In genomic region chr10:46228076-46229071, GRCh38 we compare ENCODE assay signal across 9 cellular contexts. TPM values are rescaled to one million over a fixed set of nuclear protein-coding genes. Genes with fewer than 3 reads are reported as not detected.
DNase-seq lines count a peak whose midpoint lies in the region; ATAC-seq lines count a peak whose summit lies in the region.
"Had no signal": no experiment of that assay in that cellular context is flagged by ENCODE, and none has a peak within 500 bp of the region (broad histone marks: within the 10 kb centered on the region; RNA-seq: fewer than 3 reads in every experiment).

No MANE protein-coding gene starts in this region.

- DNase-seq in Caki2 (ENCODE audit: low read depth) (peak; percentile 52), NAMALWA (ENCODE audit: low spot score) (peak; percentile 81), kidney glomerular epithelial cell (lab: John Stamatoyannopoulos, UW) (peak; percentile 88)
- peak; percentile 56 for DNase-seq in activated CD4-positive, CD25-positive, alpha-beta regulatory T cell treated with anti-CD3 and anti-CD28 coated beads, Interleukin-2, amount 50 U/mL, for 72 hours
- peak; percentile 30 to 41 for DNase-seq in central memory CD8-positive, alpha-beta T cell (ENCODE audit: low spot score in 2 of 2)
- peak; percentile 46 to 49 for DNase-seq in stimulated activated CD4-positive, alpha-beta T cell treated with anti-CD3 and anti-CD28 coated beads, Interleukin-1b, Interleukin-23, amount 100 ng/mL, for 4 hours (ENCODE audit: low read depth in 2 of 2)

- H3K27me3 Mint-ChIP-seq in central memory CD8-positive, alpha-beta T cell = no peaks in the 10 kb centered on the region
- H3K27me3 Mint-ChIP-seq: activated naive CD8-positive, alpha-beta T cell had no signal

- H3K36me3 Mint-ChIP-seq in central memory CD8-positive, alpha-beta T cell (ENCODE audit: insufficient read depth) = peaks cover 8% of the 10 kb centered on the region

- H3K4me3 Mint-ChIP-seq in central memory CD8-positive, alpha-beta T cell = no peak overlapping the region
- H3K4me3 Mint-ChIP-seq: activated naive CD8-positive, alpha-beta T cell had no signal

- ATAC-seq in GM21529 (IDR thresholded peaks at IDR 0.05; ENCODE audit: unreplicated experiment) = peak; percentile 45
- ATAC-seq in central memory CD8-positive, alpha-beta T cell (replicated peaks; ENCODE audit: extremely low read depth, poor library complexity, severe bottlenecking) = peak; percentile 62
- ATAC-seq in HG03139 (IDR thresholded peaks at IDR 0.05; ENCODE audit: unreplicated experiment) = no peak

- no peak overlapping the region for H3K27ac Mint-ChIP-seq in central memory CD8-positive, alpha-beta T cell (ENCODE audit: low read depth)
- H3K27ac Mint-ChIP-seq: activated naive CD8-positive, alpha-beta T cell had no signal

- no peaks in the 10 kb centered on the region for H3K9me3 Mint-ChIP-seq in central memory CD8-positive, alpha-beta T cell

- in situ Hi-C loops in Caki2 (cut with HindIII; ENCODE audit: low pct_unique_long_range_greater_than_20kb, low sequenced_read_pairs) = no loop called here

- peaks cover 13% of the 10 kb centered on the region for H3K4me1 Mint-ChIP-seq in central memory CD8-positive, alpha-beta T cell

RNA-seq across cellular contexts. Expression of gene ANTXRL, which starts 58.4 kb away (rescaled TPM):
- not detected in 2 replicates for total RNA-seq in Caki2 (2014; rRNA removed; shearing (Covaris generic); ENCODE audit: low replicate concordance)

Comparison
In these comparisons a context has a peak if more than half of its experiments do, and no peak if none do; other contexts are left out.
1. DNase-seq: peak in every context shown above with its lines; median percentile 88 in kidney glomerular epithelial cell; 81 in NAMALWA; 56 in activated CD4-positive, CD25-positive, alpha-beta regulatory T cell treated with anti-CD3 and anti-CD28 coated beads, Interleukin-2, amount 50 U/mL, for 72 hours; 52 in Caki2; 48 in stimulated activated CD4-positive, alpha-beta T cell treated with anti-CD3 and anti-CD28 coated beads, Interleukin-1b, Interleukin-23, amount 100 ng/mL, for 4 hours; 36 in central memory CD8-positive, alpha-beta T cell.